Comparison of ENCODE assay signal across 26 cellular contexts in genomic region chr1:239678181-239678580, GRCh38.
"Had no signal": no experiment of that assay in that cellular context is flagged by ENCODE, and none has a peak within 500 bp of the region (broad histone marks: within the 10 kb centered on the region; RNA-seq: fewer than 3 reads in every experiment).

No MANE protein-coding gene starts in this region.

- H3K4me1 ChIP-seq: ascending aorta, breast epithelium, esophagus squamous epithelium had no signal

- H3K36me3 ChIP-seq: ascending aorta, breast epithelium, esophagus squamous epithelium had no signal

- DNase-seq: activated CD4-positive, alpha-beta memory T cell treated with anti-CD3 and anti-CD28 coated beads, Interleukin-2, amount 10 ng/mL, durations not matched to agents 7 days and 5 days; activated CD4-positive, alpha-beta T cell treated with anti-CD3 and anti-CD28 coated beads for 36 hours; activated CD4-positive, alpha-beta T cell treated with anti-CD3 and anti-CD28 coated beads, Interleukin-2, amount 10 ng/mL, durations not matched to agents 24 days and 14 days; activated CD4-positive, CD25-positive, alpha-beta regulatory T cell; activated CD4-positive, CD25-positive, alpha-beta regulatory T cell treated with anti-CD3 and anti-CD28 coated beads, Interleukin-2, amount 50 U/mL, for 72 hours; activated CD8-positive, alpha-beta memory T cell treated with anti-CD3 and anti-CD28 coated beads, Interleukin-2, amount 50 U/mL, for 48 hours; activated gamma-delta T cell; activated naive CD4-positive, alpha-beta T cell; activated naive CD4-positive, alpha-beta T cell treated with anti-CD3 and anti-CD28 coated beads, Interleukin-2, amount 10 ng/mL, durations not matched to agents 7 days and 5 days; activated naive CD8-positive, alpha-beta T cell treated with anti-CD3 and anti-CD28 coated beads, Interleukin-2, amount 10 ng/mL, durations not matched to agents 7 days and 5 days; activated T-cell treated with anti-CD3 and anti-CD28 coated beads for 4 hours; activated T-cell treated with anti-CD3 and anti-CD28 coated beads, Interleukin-2, amount 50 U/mL, for 24 hours; activated T-cell treated with anti-CD3 and anti-CD28 coated beads, Interleukin-2, amount 50 U/mL, for 72 hours; caudate nucleus; cortex of kidney; dermis blood vessel endothelial cell; effector CD4-positive, alpha-beta T cell; effector memory CD8-positive, alpha-beta T cell; esophagus squamous epithelium; foreskin melanocyte; head of caudate nucleus; T-helper 2 cell had no signal

- H3K4me3 ChIP-seq: ascending aorta, breast epithelium, esophagus squamous epithelium had no signal

- H3K27me3 ChIP-seq: ascending aorta, breast epithelium, esophagus squamous epithelium had no signal

- H3K9me3 ChIP-seq: ascending aorta, breast epithelium, esophagus squamous epithelium had no signal

- ATAC-seq: activated CD4-positive, alpha-beta T cell treated with anti-CD3 and anti-CD28 coated beads for 36 hours; activated naive CD4-positive, alpha-beta T cell treated with anti-CD3 and anti-CD28 coated beads, Interleukin-2, amount 50 U/mL, for 72 hours; activated T-cell treated with anti-CD3 and anti-CD28 coated beads, Interleukin-2, amount 50 U/mL, for 72 hours; effector memory CD8-positive, alpha-beta T cell had no signal

- H3K27ac ChIP-seq: ascending aorta, breast epithelium, epithelial cell of prostate, esophagus squamous epithelium had no signal
